ENCODE assay signal across 19 cellular contexts in the genomic region with DNA sequence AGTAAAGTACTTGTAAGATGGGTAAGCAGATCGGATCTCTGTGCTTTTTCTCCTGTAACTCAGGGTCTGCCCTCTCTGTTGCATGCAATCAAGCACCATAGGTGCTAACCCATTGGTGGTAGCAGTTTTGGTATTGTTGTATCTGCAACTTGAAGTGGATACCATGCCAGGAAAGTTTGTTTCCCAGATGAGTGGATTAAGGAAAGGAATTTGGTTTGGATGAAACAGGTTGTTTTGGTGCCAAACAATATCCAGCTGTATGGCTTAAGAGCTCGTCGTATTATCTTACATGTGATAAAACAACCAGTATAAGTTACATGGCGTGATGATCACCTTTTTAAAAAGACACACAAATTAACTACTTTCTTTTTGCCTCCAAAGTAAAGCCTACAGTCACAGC.
"Had no signal": no experiment of that assay in that cellular context is flagged by ENCODE, and none has a peak within 500 bp of the region (broad histone marks: within the 10 kb centered on the region; RNA-seq: fewer than 3 reads in every experiment).

No MANE protein-coding gene starts in this region.

- ATAC-seq: activated naive CD4-positive, alpha-beta T cell treated with anti-CD3 and anti-CD28 coated beads, Interleukin-2, amount 50 U/mL, for 72 hours had no signal

- H3K4me1 Mint-ChIP-seq: central memory CD8-positive, alpha-beta T cell had no signal

- H3K4me2 ChIP-seq: hepatocyte had no signal

- H3K27me3 Mint-ChIP-seq: activated CD4-positive, alpha-beta memory T cell treated with anti-CD3 and anti-CD28 coated beads for 36 hours; brain; central memory CD8-positive, alpha-beta T cell had no signal

- H3K27me3 ChIP-seq: hepatocyte had no signal

- H3K9me3 Mint-ChIP-seq: activated CD4-positive, alpha-beta memory T cell treated with anti-CD3 and anti-CD28 coated beads for 36 hours; activated T-helper 1 cell treated with anti-CD3 and anti-CD28 coated beads, Interleukin-12 subunit alpha, Interleukin-12 subunit beta, Interleukin-2, Interleukin-4 antibody, amounts not matched to agents 30 ng/mL and 10 ng/mL and 1 ng/mL, durations not matched to agents 14 hours and 24 hours and 36 hours; brain; nephron progenitor cell had no signal

- FAIRE-seq: TTC549 had no signal

- DNase-seq: activated CD4-positive, alpha-beta memory T cell treated with anti-CD3 and anti-CD28 coated beads for 36 hours; activated CD4-positive, alpha-beta T cell treated with anti-CD3 and anti-CD28 coated beads for 4 hours; activated gamma-delta T cell treated with Interleukin-2 at 50 U/mL for 16 hours; activated T-cell treated with anti-CD3 and anti-CD28 coated beads for 4 hours; amniotic stem cell; mesendoderm; nephron progenitor cell; nucleus accumbens; stimulated activated CD4-positive, alpha-beta T cell treated with anti-CD3 and anti-CD28 coated beads, Interleukin-12 subunit alpha, Interleukin-12 subunit beta, amount 100 ng/mL, for 4 hours; stimulated activated CD4-positive, alpha-beta T cell treated with anti-CD3 and anti-CD28 coated beads, Interleukin-1b, Interleukin-23, amount 100 ng/mL, for 48 hours; stimulated activated CD8-positive, alpha-beta memory T cell treated with anti-CD3 and anti-CD28 coated beads, Interleukin-4, amount 100 ng/mL, for 48 hours; stimulated activated naive CD4-positive, alpha-beta T cell had no signal

- H3K27ac Mint-ChIP-seq: activated CD4-positive, alpha-beta memory T cell treated with anti-CD3 and anti-CD28 coated beads for 36 hours; activated naive CD4-positive, alpha-beta T cell treated with anti-CD3 and anti-CD28 coated beads, Interleukin-2, amount 50 U/mL, for 72 hours; activated T-helper 1 cell treated with anti-CD3 and anti-CD28 coated beads, Interleukin-12 subunit alpha, Interleukin-12 subunit beta, Interleukin-2, Interleukin-4 antibody, amounts not matched to agents 30 ng/mL and 10 ng/mL and 1 ng/mL, durations not matched to agents 14 hours and 24 hours and 36 hours; nephron progenitor cell had no signal

- H3K36me3 Mint-ChIP-seq: activated CD4-positive, alpha-beta memory T cell treated with anti-CD3 and anti-CD28 coated beads for 36 hours; activated naive CD4-positive, alpha-beta T cell treated with anti-CD3 and anti-CD28 coated beads, Interleukin-2, amount 50 U/mL, for 72 hours; brain had no signal

- H2AFZ ChIP-seq: hepatocyte had no signal

- H3K27ac ChIP-seq: coronary artery, hepatocyte had no signal

- H3K4me3 ChIP-seq: coronary artery, hepatocyte had no signal

- H3K4me3 Mint-ChIP-seq: activated CD4-positive, alpha-beta memory T cell treated with anti-CD3 and anti-CD28 coated beads for 36 hours; activated T-helper 1 cell treated with anti-CD3 and anti-CD28 coated beads, Interleukin-12 subunit alpha, Interleukin-12 subunit beta, Interleukin-2, Interleukin-4 antibody, amounts not matched to agents 30 ng/mL and 10 ng/mL and 1 ng/mL, durations not matched to agents 14 hours and 24 hours and 36 hours; brain; central memory CD8-positive, alpha-beta T cell; nephron progenitor cell had no signal

- H3K79me2 ChIP-seq: hepatocyte had no signal
